Comparison of ENCODE assay signal across 8 cellular contexts in the genomic region with DNA sequence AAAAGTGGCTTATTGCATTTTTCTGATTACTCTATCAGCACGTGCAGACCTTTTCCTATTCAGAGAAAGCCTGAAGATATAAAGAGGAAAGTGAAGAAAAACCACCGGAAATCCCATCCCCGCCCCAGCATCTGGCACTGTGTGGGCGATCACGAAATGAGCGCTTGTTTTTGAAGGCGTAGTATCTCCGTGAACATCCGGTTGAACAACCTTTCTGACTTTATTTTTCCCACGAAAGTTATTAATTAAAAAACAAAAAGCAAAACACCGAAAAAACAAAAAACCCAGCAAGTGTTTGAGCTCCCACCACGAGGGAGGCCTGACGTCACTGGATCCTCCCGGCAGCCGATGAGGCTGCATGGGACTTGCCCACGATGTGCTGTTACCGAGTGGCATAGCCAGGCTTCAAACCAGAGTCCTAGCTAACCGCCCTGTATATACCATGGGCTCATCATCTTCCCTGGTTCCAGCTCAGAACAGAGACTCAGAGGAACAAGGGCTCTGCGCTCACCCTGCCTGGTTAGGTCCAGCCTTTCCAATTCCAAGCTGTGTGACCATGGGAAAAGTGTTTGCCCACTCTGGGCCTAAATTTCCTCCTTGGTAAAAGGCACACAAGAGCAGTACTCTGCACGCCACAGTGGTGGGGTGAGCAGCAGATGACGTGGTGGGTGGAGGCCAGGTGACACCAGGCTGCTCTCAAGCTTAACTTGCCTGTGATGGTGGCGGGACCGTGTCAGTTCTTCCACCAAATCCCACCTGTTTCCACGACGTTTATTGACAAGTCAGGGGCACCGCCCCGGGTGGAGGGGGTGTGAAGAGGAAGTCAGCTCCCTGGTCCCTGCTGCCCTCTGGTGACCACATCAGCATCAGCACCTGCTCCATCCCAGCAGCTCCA. TPM values are rescaled to one million over a fixed set of nuclear protein-coding genes. Genes with fewer than 3 reads are reported as not detected.
DNase-seq lines count a peak whose midpoint lies in the region; TF ChIP-seq lines count a peak whose summit lies in the region.

No MANE protein-coding gene starts in this region.

- no peak overlapping the region for H3K4ac ChIP-seq in H9 (ENCODE audit: low read depth, low read length)

- H3K14ac ChIP-seq in H9 (ENCODE audit: insufficient read depth, low read length), result no peak overlapping the region

- H3K27me3 Mint-ChIP-seq in H9 (ENCODE audit: low read depth), result no peaks in the 10 kb centered on the region; the same call in 1 of the 2 replicates

- no peak overlapping the region for H3K56ac ChIP-seq in H9 (ENCODE audit: insufficient read length, low read depth, low read length)

- in situ Hi-C loops in astrocyte of the cerebellum (cut with HindIII; ENCODE audit: low sequenced_read_pairs), result no loop called here

- no peak overlapping the region for H3K18ac ChIP-seq in H9 (ENCODE audit: insufficient read length, low read depth, low read length)

- H2BK12ac ChIP-seq in H9 (ENCODE audit: insufficient read length, low read depth, low read length), result no peak overlapping the region

- no peaks in the 10 kb centered on the region for H3K27me3 ChIP-seq in H9 (ENCODE audit: insufficient read depth, low read length)
- 0 out of 2 replicates have a peak, but pooled peaks cover 3% of the 10 kb centered on the region for H3K27me3 ChIP-seq in MG63
- H3K27me3 ChIP-seq in skeletal muscle satellite cell (ENCODE audit: control insufficient read depth, insufficient read depth, low read length), result no peaks in the 10 kb centered on the region

- no peak overlapping the region for H2BK120ac ChIP-seq in H9 (ENCODE audit: low read depth, low read length, poor library complexity, severe bottlenecking)

- TF ChIP-seq CTCF in GM12864 (IDR thresholded peaks at IDR 0.05; ENCODE audit: low read depth, low read length, missing control alignments) (peak; percentile 89), H9 (conservative IDR thresholded peaks at IDR 0.05) (peak; percentile 92), astrocyte of the cerebellum (IDR thresholded peaks at IDR 0.05; ENCODE audit: low read depth, low read length, missing control alignments) (peak; percentile 79)

- H3K27ac Mint-ChIP-seq in H9, result no peak overlapping the region; a peak in 1 of 7 replicates

- H3T11ph ChIP-seq in H9 (ENCODE audit: low read length), result no peak overlapping the region

- H3K4me2 ChIP-seq in H9 (ENCODE audit: insufficient read depth, insufficient read length, low read length) (no peak overlapping the region), skeletal muscle satellite cell (ENCODE audit: low read length) (peak overlapping the region; percentile 72)

- H3K9me3 Mint-ChIP-seq in H9, result no peaks in the 10 kb centered on the region

- no peaks in the 10 kb centered on the region for H4K20me1 ChIP-seq in H9 (ENCODE audit: control insufficient read depth, insufficient read depth, insufficient read length)

- H3K4me3 ChIP-seq in GM12864 (ENCODE audit: low read depth, low read length) (no peak overlapping the region), MG63 (no peak overlapping the region), astrocyte of the cerebellum (ENCODE audit: low read depth, low read length) (no peak overlapping the region), skeletal muscle satellite cell (ENCODE audit: low read length) (peak overlapping the region; percentile 31)

- peaks cover 0 to 11% (median under 1%) of the 10 kb centered on the region in 3 experiments; a peak in 3 of 7 replicates for H3K36me3 Mint-ChIP-seq in H9 (ENCODE audit: insufficient read depth in 1 of 3, low read depth in 3 of 3)

- H2BK20ac ChIP-seq in H9 (ENCODE audit: low read depth, low read length, poor library complexity, severe bottlenecking), result no peak overlapping the region

- no peaks in the 10 kb centered on the region for H3K9me3 ChIP-seq in H9 (ENCODE audit: control insufficient read depth, low read depth, low read length)
- H3K9me3 ChIP-seq in MG63, result peaks cover 10% of the 10 kb centered on the region; the same call in 1 of the 2 replicates
- peaks cover 4% of the 10 kb centered on the region for H3K9me3 ChIP-seq in skeletal muscle satellite cell (replicated peaks; ENCODE audit: low read length)

- H2BK5ac ChIP-seq in H9 (ENCODE audit: insufficient read length, low read length), result no peak overlapping the region

- H3K27ac ChIP-seq in H9 (ENCODE audit: insufficient read length, low read depth, low read length), result no peak overlapping the region

- peaks cover 34% of the 10 kb centered on the region for H3K36me3 ChIP-seq in MG63
- H3K36me3 ChIP-seq in skeletal muscle satellite cell (ENCODE audit: insufficient read depth, low read length), result peaks cover 12% of the 10 kb centered on the region

- no peak overlapping the region for H3K9ac ChIP-seq in H9 (ENCODE audit: extremely low read depth, insufficient read length, low read length)
- peak overlapping the region; percentile 58 for H3K9ac ChIP-seq in skeletal muscle satellite cell (ENCODE audit: low read depth, low read length)

- H4K5ac ChIP-seq in H9 (ENCODE audit: insufficient read length, low read depth, low read length), result no peak overlapping the region

- peaks cover 7 to 9% of the 10 kb centered on the region in 2 experiments for H3K4me1 Mint-ChIP-seq in H9

- no peak overlapping the region for H3K4me3 Mint-ChIP-seq in H9

- H2BK15ac ChIP-seq in H9 (ENCODE audit: low read depth, low read length), result no peak overlapping the region

- no peaks in the 10 kb centered on the region for H3K79me1 ChIP-seq in H9 (ENCODE audit: insufficient read depth, low read depth, low read length, poor library complexity, severe bottlenecking)

- H4K91ac ChIP-seq in H9 (ENCODE audit: insufficient read length, low read depth, low read length), result no peak overlapping the region

- H3K23me2 ChIP-seq in H9 (ENCODE audit: insufficient read length, low read depth, low read length, poor library complexity, severe bottlenecking), result no peaks in the 10 kb centered on the region

- no peak overlapping the region for H4K8ac ChIP-seq in H9 (replicated peaks; ENCODE audit: insufficient read length, low read depth, low read length)

- no peak overlapping the region for H2AFZ ChIP-seq in H9 (ENCODE audit: low read length)

- H3K4me1 ChIP-seq in H9 (ENCODE audit: insufficient read depth, low read length) (no peaks in the 10 kb centered on the region), skeletal muscle satellite cell (ENCODE audit: control insufficient read depth, insufficient read depth, low read length) (peaks cover 30% of the 10 kb centered on the region)

- DNase-seq in GM12864 (ENCODE audit: low read depth) (peak; percentile 78), H9 (peak; percentile 81), MG63 (peak; percentile 75), T1000 (lab: John Stamatoyannopoulos, UW) (peak; percentile 64), astrocyte of the cerebellum (ENCODE audit: low read depth) (peak; percentile 39), hippocampal formation (lab: John Stamatoyannopoulos, UW) (peak; percentile 1 to 34), NCI-H526 treated with DMSO at 0.1 percent for 48 hours (lab: John Stamatoyannopoulos, UW) (no peak)

- H2AK5ac ChIP-seq in H9 (ENCODE audit: insufficient read length, low read length), result no peak overlapping the region

- H3K23ac ChIP-seq in H9 (ENCODE audit: insufficient read length, low read depth, low read length), result no peak overlapping the region

- no CpG with 5 or more reads among the region's 27 CpGs for WGBS in H9 (ENCODE audit: extremely low coverage, insufficient read length, low lambda C conversion rate)

- no peaks in the 10 kb centered on the region for H3K79me2 ChIP-seq in H9 (ENCODE audit: insufficient read depth, low read length)

RNA-seq across cellular contexts. Expression of a gene that starts 34.3 kb away (rescaled TPM):
- 0.07 and 0.11 TPM in 2 replicates for total RNA-seq in H9 (2021)
- total RNA-seq in MG63 (2014; rRNA removed; shearing (Covaris generic); ENCODE audit: low replicate concordance), result 0.33 and 0.44 TPM in 2 replicates
- 3.1 and 9.9 TPM in 2 replicates for total RNA-seq in skeletal muscle satellite cell (2012; rRNA removed)

RNA-seq across cellular contexts. Expression of a gene that starts 53.9 kb away (rescaled TPM):
- 28.3 and 28.6 TPM in 2 replicates for total RNA-seq in H9 (2021)
- 26.1 and 40.9 TPM in 2 replicates for total RNA-seq in MG63 (2014; rRNA removed; shearing (Covaris generic); ENCODE audit: low replicate concordance)
- total RNA-seq in skeletal muscle satellite cell (2012; rRNA removed), result 17.5 and 19.0 TPM in 2 replicates
